ENCODE assay signal across 1 cellular context in the genomic region with DNA sequence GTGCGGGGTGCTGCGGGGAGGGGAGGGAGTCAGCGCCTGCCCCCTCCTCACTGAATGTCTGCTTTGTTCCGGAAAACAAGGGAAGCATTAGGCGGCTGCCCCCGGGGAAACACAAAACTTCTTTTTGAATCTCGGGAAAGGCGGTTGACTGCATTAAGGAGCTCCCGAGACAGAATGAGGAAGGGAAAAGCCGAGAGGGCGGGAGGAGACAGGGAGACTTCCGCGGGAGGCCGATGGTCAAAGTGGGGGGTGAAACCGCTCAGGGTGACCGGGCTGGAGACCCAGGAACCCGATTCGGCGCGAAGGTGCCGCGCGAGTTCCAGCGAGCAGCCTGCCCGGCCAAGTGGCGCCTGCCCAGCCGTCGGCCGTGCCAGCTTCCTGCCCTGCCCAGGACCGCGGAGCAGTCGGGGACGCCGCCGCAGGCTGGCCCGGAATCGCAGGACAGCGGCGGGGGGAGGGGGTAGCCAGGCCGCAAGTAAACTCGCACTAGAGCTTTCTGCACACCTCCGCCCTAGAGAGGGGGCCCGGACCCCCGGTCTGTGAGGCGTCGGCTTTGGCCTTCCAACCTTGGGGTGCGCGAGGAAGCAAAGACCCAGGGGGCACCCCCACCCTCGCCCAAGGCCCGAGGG.
TF ChIP-seq lines count a peak whose summit lies in the region.

No MANE protein-coding gene starts in this region.

TF ChIP-seq in GM12878, 131 proteins besides CTCF, POLR2A, EP300 and RAD21 (continued from another document):
- no peak for TF ChIP-seq MYC (IDR thresholded peaks at IDR 0.05; ENCODE audit: insufficient read depth, insufficient read length, insufficient replicate concordance, low read length, severe bottlenecking)
- TF ChIP-seq SRF (IDR thresholded peaks at IDR 0.05; ENCODE audit: low read depth in 2 of 2, low read length in 2 of 2), result no peak
- no peak for TF ChIP-seq PAX5 (IDR thresholded peaks at IDR 0.05; ENCODE audit: borderline replicate concordance, low read depth, low read length)
- TF ChIP-seq ESRRA (IDR thresholded peaks at IDR 0.05; ENCODE audit: low read length), result no peak
- TF ChIP-seq CHD2 (IDR thresholded peaks at IDR 0.05; ENCODE audit: borderline replicate concordance, low read depth, low read length), result no peak
- TF ChIP-seq STAT1 (conservative IDR thresholded peaks at IDR 0.05), result no peak
- no peak for TF ChIP-seq GABPA (IDR thresholded peaks at IDR 0.05; ENCODE audit: low read depth)
- no peak for TF ChIP-seq SREBF1 (IDR thresholded peaks at IDR 0.05; ENCODE audit: low read length)
- no peak for TF ChIP-seq RELA (IDR thresholded peaks at IDR 0.05; ENCODE audit: borderline replicate concordance, partially characterized antibody)
- TF ChIP-seq, protein P1, sequence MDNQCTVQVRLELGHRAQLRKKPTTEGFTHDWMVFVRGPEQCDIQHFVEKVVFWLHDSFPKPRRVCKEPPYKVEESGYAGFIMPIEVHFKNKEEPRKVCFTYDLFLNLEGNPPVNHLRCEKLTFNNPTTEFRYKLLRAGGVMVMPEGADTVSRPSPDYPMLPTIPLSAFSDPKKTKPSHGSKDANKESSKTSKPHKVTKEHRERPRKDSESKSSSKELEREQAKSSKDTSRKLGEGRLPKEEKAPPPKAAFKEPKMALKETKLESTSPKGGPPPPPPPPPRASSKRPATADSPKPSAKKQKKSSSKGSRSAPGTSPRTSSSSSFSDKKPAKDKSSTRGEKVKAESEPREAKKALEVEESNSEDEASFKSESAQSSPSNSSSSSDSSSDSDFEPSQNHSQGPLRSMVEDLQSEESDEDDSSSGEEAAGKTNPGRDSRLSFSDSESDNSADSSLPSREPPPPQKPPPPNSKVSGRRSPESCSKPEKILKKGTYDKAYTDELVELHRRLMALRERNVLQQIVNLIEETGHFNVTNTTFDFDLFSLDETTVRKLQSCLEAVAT (IDR thresholded peaks at IDR 0.05), result no peak
- TF ChIP-seq, protein P2, sequence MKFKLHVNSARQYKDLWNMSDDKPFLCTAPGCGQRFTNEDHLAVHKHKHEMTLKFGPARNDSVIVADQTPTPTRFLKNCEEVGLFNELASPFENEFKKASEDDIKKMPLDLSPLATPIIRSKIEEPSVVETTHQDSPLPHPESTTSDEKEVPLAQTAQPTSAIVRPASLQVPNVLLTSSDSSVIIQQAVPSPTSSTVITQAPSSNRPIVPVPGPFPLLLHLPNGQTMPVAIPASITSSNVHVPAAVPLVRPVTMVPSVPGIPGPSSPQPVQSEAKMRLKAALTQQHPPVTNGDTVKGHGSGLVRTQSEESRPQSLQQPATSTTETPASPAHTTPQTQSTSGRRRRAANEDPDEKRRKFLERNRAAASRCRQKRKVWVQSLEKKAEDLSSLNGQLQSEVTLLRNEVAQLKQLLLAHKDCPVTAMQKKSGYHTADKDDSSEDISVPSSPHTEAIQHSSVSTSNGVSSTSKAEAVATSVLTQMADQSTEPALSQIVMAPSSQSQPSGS (IDR thresholded peaks at IDR 0.05; ENCODE audit: low read length), result no peak
